Comparison of ENCODE assay signal across 8 cellular contexts in the genomic region with DNA sequence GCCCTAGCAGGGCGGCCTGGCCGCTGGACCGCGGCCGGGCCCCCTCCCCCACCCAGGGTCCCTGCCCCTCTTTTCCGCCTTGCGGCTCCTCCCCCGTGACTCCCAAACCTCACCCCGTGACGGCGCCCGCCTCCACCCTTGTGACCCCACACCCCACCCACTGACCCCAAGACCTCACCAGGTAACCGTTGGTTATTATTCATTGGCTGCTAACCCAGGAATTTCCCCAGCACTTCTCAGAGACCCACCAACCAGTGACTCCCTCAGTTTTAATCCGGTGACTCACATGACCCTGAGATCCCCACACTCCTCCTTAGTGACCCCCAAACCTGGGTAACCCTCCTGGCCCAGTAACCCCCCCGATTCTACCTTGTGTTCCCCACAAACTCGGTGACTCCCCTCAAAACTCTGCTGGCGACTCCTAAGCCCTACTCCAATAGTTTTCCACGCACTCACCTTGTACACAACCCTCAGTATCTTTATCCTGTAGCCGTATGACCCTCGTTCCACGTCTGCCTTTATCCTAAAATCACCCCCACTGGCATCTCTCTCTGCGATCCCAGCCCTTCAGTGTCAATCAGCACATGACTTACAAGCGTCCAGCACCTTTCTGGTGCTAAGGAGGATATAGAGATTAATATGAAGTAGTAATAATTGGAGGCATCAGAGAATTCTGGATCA. TPM values are rescaled to one million over a fixed set of nuclear protein-coding genes. Genes with fewer than 3 reads are reported as not detected.
DNase-seq lines count a peak whose midpoint lies in the region; ATAC-seq and TF ChIP-seq lines count a peak whose summit lies in the region.

No MANE protein-coding gene starts in this region.

- H3K4me3 Mint-ChIP-seq in GM23338, result peak overlapping the region; percentile 89

- peaks cover 4% of the 10 kb centered on the region for H3K4me1 Mint-ChIP-seq in GM23338

- no peaks in the 10 kb centered on the region for H3K9me3 ChIP-seq in MM.1S (replicated peaks; ENCODE audit: insufficient read depth, low read length)

- H3K27me3 ChIP-seq in GM23338 (ENCODE audit: insufficient read depth) (no peaks in the 10 kb centered on the region), MM.1S (replicated peaks; ENCODE audit: insufficient read depth, low read length) (no peaks in the 10 kb centered on the region)

- H3K4me2 ChIP-seq in GM23338 (peak overlapping the region; percentile 84), MM.1S (ENCODE audit: low read depth, low read length) (peak overlapping the region; percentile 92)

- DNase-seq in GF-D8 (lab: John Stamatoyannopoulos, UW) (peak; percentile 34), GM23338 (ENCODE audit: low spot score) (peak; percentile 93), MM.1S (peak; percentile 66), left kidney (ENCODE audit: low read depth, low spot score) (peak; percentile 85), T1000 (lab: John Stamatoyannopoulos, UW) (no peak)
- peak; percentile 47 for DNase-seq in activated CD4-positive, CD25-positive, alpha-beta regulatory T cell treated with anti-CD3 and anti-CD28 coated beads, Interleukin-2, amount 50 U/mL, for 16 hours (ENCODE audit: low read depth, low spot score)
- peak; percentile 80 for DNase-seq in central memory CD4-positive, alpha-beta T cell
- peak; percentile 69 to 76 for DNase-seq in stimulated activated CD4-positive, alpha-beta T cell treated with anti-CD3 and anti-CD28 coated beads, Interleukin-2, amount 100 ng/mL, for 24 hours

- H3K79me2 ChIP-seq in GM23338 (replicated peaks; ENCODE audit: insufficient read depth) (peaks cover 22% of the 10 kb centered on the region), MM.1S (ENCODE audit: low read length) (peaks cover 31% of the 10 kb centered on the region)

- H4K20me1 ChIP-seq in GM23338 (replicated peaks; ENCODE audit: insufficient read depth) (no peaks in the 10 kb centered on the region; the same call in 1 of the 2 replicates), MM.1S (ENCODE audit: insufficient read depth, low read length) (no peaks in the 10 kb centered on the region)

- H3K9me3 Mint-ChIP-seq in GM23338, result no peaks in the 10 kb centered on the region; the same call in 2 of the 3 replicates

- peak; percentile 75 for ATAC-seq in GM23338

- H3K4me1 ChIP-seq in GM23338 (ENCODE audit: insufficient read depth) (peaks cover 8% of the 10 kb centered on the region; the same call in 1 of the 2 replicates), MM.1S (ENCODE audit: low read length) (peaks cover 18% of the 10 kb centered on the region)

- TF ChIP-seq CTCF in GM23338 (conservative IDR thresholded peaks at IDR 0.05; ENCODE audit: low read depth in 2 of 2) (no peak), MM.1S (IDR thresholded peaks at IDR 0.05; ENCODE audit: low read length) (no peak)

- no peaks in the 10 kb centered on the region for H3K36me3 ChIP-seq in GM23338 (ENCODE audit: insufficient read depth)
- no peaks in the 10 kb centered on the region for H3K36me3 ChIP-seq in MM.1S (replicated peaks; ENCODE audit: insufficient read depth, low read length)

- H3K4me3 ChIP-seq in GM23338 (peak overlapping the region; percentile 84), MM.1S (ENCODE audit: low read length) (peak overlapping the region; percentile 83)

- H3K27ac Mint-ChIP-seq in GM23338, result peak overlapping the region; percentile 99

- peak overlapping the region; percentile 95 for H3K9ac ChIP-seq in MM.1S (ENCODE audit: low read length)

- peak overlapping the region; percentile 95 for H3K27ac ChIP-seq in GM23338 (ENCODE audit: low read depth)
- peak overlapping the region; percentile 70; the same call in 1 of the 2 replicates for H3K27ac ChIP-seq in MM.1S (ENCODE audit: low read length)

- no peaks in the 10 kb centered on the region for H3K36me3 Mint-ChIP-seq in GM23338 (ENCODE audit: low read depth)

- H2AFZ ChIP-seq in GM23338, result peak overlapping the region; percentile 39; the same call in 1 of the 2 replicates
- peak overlapping the region; percentile 66 for H2AFZ ChIP-seq in MM.1S (ENCODE audit: low read length)

- H3K9me2 ChIP-seq in GM23338 (ENCODE audit: insufficient read depth), result no peaks in the 10 kb centered on the region
- H3K9me2 ChIP-seq in MM.1S (replicated peaks; ENCODE audit: insufficient read depth, low read length), result no peaks in the 10 kb centered on the region

- H3F3A ChIP-seq in GM23338 (replicated peaks; ENCODE audit: low read depth) (peaks cover 8% of the 10 kb centered on the region; the same call in 1 of the 2 replicates), MM.1S (ENCODE audit: insufficient read depth, low read length) (peaks cover 16% of the 10 kb centered on the region)

- H3K27me3 Mint-ChIP-seq in GM23338 (ENCODE audit: insufficient read depth, low read depth, poor library complexity), result peaks cover 10% of the 10 kb centered on the region

TF ChIP-seq in GM23338, 12 proteins besides CTCF, POLR2A, EP300 and RAD21:
- TF ChIP-seq POLR2AphosphoS5 (IDR thresholded peaks at IDR 0.05; ENCODE audit: low read depth) (no peak; the same call in none of the 2 replicates), EZH2phosphoT487 (IDR thresholded peaks at IDR 0.05; ENCODE audit: unreplicated experiment) (no peak), ETS1 (IDR thresholded peaks at IDR 0.05) (no peak), JUNB (IDR thresholded peaks at IDR 0.05; ENCODE audit: unreplicated experiment) (no peak), EZH2 (IDR thresholded peaks at IDR 0.05; ENCODE audit: low read depth, unreplicated experiment) (no peak), NANOG (IDR thresholded peaks at IDR 0.05; ENCODE audit: borderline replicate concordance) (0 out of 2 replicates have a peak, but pooled peaks have one; percentile 4), CREB1 (CRISPR knock-in tag; IDR thresholded peaks at IDR 0.05; ENCODE audit: low read depth) (no peak)

RNA-seq across cellular contexts. Expression of gene ZNF76, which starts 0.6 kb away (rescaled TPM):
- total RNA-seq in GM23338 (2014; rRNA removed; shearing (Covaris generic)), result 18.1 and 18.8 TPM in 2 replicates
- 12.5 and 13.7 TPM in 2 replicates for polyA plus RNA-seq in GM23338 (2016; fragmentation: Nextera tagmentation; extraction: Ambion mirVana)

RNA-seq across cellular contexts. Expression of gene DEF6, which starts 37.5 kb away (rescaled TPM):
- total RNA-seq in GM23338 (2014; rRNA removed; shearing (Covaris generic)), result 5.7 and 7.2 TPM in 2 replicates
- 3.2 and 5.1 TPM in 2 replicates for polyA plus RNA-seq in GM23338 (2016; fragmentation: Nextera tagmentation; extraction: Ambion mirVana)

RNA-seq across cellular contexts. Expression of gene SCUBE3, which starts 46.3 kb away (rescaled TPM):
- total RNA-seq in GM23338 (2014; rRNA removed; shearing (Covaris generic)), result 0.70 and 1.1 TPM in 2 replicates
- polyA plus RNA-seq in GM23338 (2016; fragmentation: Nextera tagmentation; extraction: Ambion mirVana), result 0.39 and 0.56 TPM in 2 replicates
